In the genomic region with DNA sequence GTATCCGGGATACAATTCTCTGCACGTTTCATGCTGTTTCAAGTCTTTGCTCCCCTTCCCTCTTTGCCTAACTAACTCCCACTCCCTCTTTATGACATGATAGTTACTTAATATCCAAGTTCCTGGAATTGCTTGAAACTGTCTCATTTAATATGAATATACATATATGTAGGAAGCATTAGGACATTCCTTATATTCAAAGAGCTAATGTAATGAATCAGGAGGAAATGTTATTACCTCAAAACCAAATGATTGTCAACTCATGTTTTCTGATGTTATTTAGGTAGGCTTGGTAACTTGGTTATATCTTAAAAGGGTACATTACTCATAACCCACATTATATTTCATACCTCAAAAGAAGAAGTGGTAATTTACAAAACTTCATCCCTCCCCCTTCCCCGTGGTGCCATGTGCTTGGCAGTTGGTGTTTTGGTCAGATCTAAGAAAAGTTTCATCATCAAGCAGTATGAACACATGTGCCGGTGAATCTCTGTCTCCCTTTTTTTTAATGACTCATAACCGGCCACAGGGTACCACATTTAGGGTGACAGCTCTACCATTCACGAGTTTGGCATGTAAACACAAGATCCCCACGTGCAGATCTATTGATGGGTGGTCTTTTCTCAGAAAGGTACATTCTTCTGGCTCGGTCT, we compare ENCODE assay signal across 8 cellular contexts. TPM values are rescaled to one million over a fixed set of nuclear protein-coding genes. Genes with fewer than 3 reads are reported as not detected.
A peak's percentile ranks its signal among the peaks of the same experiment; 100 is the strongest.
DNase-seq lines count a peak whose midpoint lies in the region; ATAC-seq and TF ChIP-seq lines count a peak whose summit lies in the region.

No MANE protein-coding gene starts in this region.

- H3K4me1 Mint-ChIP-seq in WTC11 = peaks cover 18% of the 10 kb centered on the region

- CTCF ChIA-PET in WTC11 (lab: Charles Lee) = interaction anchor here (1.1 to 1.6 kb wide), 2 partner anchors 9 to 13 kb away, joined by 4 read pairs; no protein-coding TSS in a partner anchor

- peak overlapping the region; percentile 33 to 56 for H3K27ac Mint-ChIP-seq in activated naive CD4-positive, alpha-beta T cell treated with anti-CD3 and anti-CD28 coated beads, Interleukin-2, amount 50 U/mL, for 72 hours
- H3K27ac Mint-ChIP-seq in WTC11 = no peak overlapping the region

- DNase-seq in OCI-M1 (lab: John Stamatoyannopoulos, UW) (peak; percentile 95), WTC11 (ENCODE audit: low spot score) (no peak), iPS-NIHi7 (ENCODE audit: extremely low spot score) (no peak)
- peak in 1 of 2 donors; percentile 59 for DNase-seq in activated naive CD4-positive, alpha-beta T cell treated with anti-CD3 and anti-CD28 coated beads, Interleukin-2, amount 50 U/mL, for 72 hours (ENCODE audit: low spot score in 2 of 2)
- peak; percentile 35 to 45 for DNase-seq in stimulated activated CD4-positive, alpha-beta T cell treated with anti-CD3 and anti-CD28 coated beads, Interleukin-15, amount 100 ng/mL, for 48 hours (ENCODE audit: low read depth in 2 of 2)

- no peaks in the 10 kb centered on the region for H3K36me3 Mint-ChIP-seq in activated naive CD4-positive, alpha-beta T cell treated with anti-CD3 and anti-CD28 coated beads, Interleukin-2, amount 50 U/mL, for 72 hours
- H3K36me3 Mint-ChIP-seq in WTC11 = no peaks in the 10 kb centered on the region

- no peaks in the 10 kb centered on the region for H3K27me3 Mint-ChIP-seq in WTC11 (ENCODE audit: low read depth)

- H3K4me3 Mint-ChIP-seq in WTC11 = no peak overlapping the region

- peak; percentile 77 for ATAC-seq in GM18517 (IDR thresholded peaks at IDR 0.05; ENCODE audit: unreplicated experiment)
- peak; percentile 70 for ATAC-seq in HG02840 (IDR thresholded peaks at IDR 0.05; ENCODE audit: low FRiP score, unreplicated experiment)
- peak; percentile 95 to 97 for ATAC-seq in activated naive CD4-positive, alpha-beta T cell treated with anti-CD3 and anti-CD28 coated beads, Interleukin-2, amount 50 U/mL, for 72 hours
- ATAC-seq in WTC11 = no peak
- ATAC-seq in GM19324 (IDR thresholded peaks at IDR 0.05; ENCODE audit: low FRiP score, unreplicated experiment) = no peak

- no peak for TF ChIP-seq CTCF in WTC11 (IDR thresholded peaks at IDR 0.05)

- no peaks in the 10 kb centered on the region for H3K9me3 Mint-ChIP-seq in activated naive CD4-positive, alpha-beta T cell treated with anti-CD3 and anti-CD28 coated beads, Interleukin-2, amount 50 U/mL, for 72 hours
- 0 out of 2 replicates have a peak, but pooled peaks cover 3% of the 10 kb centered on the region for H3K9me3 Mint-ChIP-seq in WTC11

- POLR2A ChIA-PET in WTC11 (lab: Charles Lee) = no interaction called here

TF ChIP-seq in WTC11, 78 proteins besides CTCF, POLR2A, EP300 and RAD21:
- TF ChIP-seq, protein P1, sequence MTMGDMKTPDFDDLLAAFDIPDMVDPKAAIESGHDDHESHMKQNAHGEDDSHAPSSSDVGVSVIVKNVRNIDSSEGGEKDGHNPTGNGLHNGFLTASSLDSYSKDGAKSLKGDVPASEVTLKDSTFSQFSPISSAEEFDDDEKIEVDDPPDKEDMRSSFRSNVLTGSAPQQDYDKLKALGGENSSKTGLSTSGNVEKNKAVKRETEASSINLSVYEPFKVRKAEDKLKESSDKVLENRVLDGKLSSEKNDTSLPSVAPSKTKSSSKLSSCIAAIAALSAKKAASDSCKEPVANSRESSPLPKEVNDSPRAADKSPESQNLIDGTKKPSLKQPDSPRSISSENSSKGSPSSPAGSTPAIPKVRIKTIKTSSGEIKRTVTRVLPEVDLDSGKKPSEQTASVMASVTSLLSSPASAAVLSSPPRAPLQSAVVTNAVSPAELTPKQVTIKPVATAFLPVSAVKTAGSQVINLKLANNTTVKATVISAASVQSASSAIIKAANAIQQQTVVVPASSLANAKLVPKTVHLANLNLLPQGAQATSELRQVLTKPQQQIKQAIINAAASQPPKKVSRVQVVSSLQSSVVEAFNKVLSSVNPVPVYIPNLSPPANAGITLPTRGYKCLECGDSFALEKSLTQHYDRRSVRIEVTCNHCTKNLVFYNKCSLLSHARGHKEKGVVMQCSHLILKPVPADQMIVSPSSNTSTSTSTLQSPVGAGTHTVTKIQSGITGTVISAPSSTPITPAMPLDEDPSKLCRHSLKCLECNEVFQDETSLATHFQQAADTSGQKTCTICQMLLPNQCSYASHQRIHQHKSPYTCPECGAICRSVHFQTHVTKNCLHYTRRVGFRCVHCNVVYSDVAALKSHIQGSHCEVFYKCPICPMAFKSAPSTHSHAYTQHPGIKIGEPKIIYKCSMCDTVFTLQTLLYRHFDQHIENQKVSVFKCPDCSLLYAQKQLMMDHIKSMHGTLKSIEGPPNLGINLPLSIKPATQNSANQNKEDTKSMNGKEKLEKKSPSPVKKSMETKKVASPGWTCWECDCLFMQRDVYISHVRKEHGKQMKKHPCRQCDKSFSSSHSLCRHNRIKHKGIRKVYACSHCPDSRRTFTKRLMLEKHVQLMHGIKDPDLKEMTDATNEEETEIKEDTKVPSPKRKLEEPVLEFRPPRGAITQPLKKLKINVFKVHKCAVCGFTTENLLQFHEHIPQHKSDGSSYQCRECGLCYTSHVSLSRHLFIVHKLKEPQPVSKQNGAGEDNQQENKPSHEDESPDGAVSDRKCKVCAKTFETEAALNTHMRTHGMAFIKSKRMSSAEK (CRISPR knock-in tag; IDR thresholded peaks at IDR 0.05; ENCODE audit: borderline replicate concordance) = no peak
- TF ChIP-seq EMX1 (CRISPR knock-in tag; IDR thresholded peaks at IDR 0.05) (no peak), CREM (CRISPR knock-in tag; IDR thresholded peaks at IDR 0.05) (no peak), OVOL2 (CRISPR knock-in tag; IDR thresholded peaks at IDR 0.05; ENCODE audit: borderline replicate concordance) (no peak), NFATC4 (CRISPR knock-in tag; IDR thresholded peaks at IDR 0.05) (no peak), MYBL2 (CRISPR knock-in tag; IDR thresholded peaks at IDR 0.05) (no peak), RORB (CRISPR knock-in tag; IDR thresholded peaks at IDR 0.05) (no peak), ETV6 (CRISPR knock-in tag; IDR thresholded peaks at IDR 0.05) (no peak), ATF1 (CRISPR knock-in tag; IDR thresholded peaks at IDR 0.05) (no peak), GABPB1 (CRISPR knock-in tag; IDR thresholded peaks at IDR 0.05) (no peak), MXD4 (CRISPR knock-in tag; IDR thresholded peaks at IDR 0.05; ENCODE audit: borderline replicate concordance) (no peak), PRRX2 (CRISPR knock-in tag; IDR thresholded peaks at IDR 0.05) (no peak), ZNF219 (CRISPR knock-in tag; IDR thresholded peaks at IDR 0.05; ENCODE audit: borderline replicate concordance) (no peak), NFE2L1 (CRISPR knock-in tag; IDR thresholded peaks at IDR 0.05) (no peak), ZNF138 (CRISPR knock-in tag; conservative IDR thresholded peaks at IDR 0.05) (no peak), FOXP1 (CRISPR knock-in tag; IDR thresholded peaks at IDR 0.05; ENCODE audit: borderline replicate concordance) (no peak)
- TF ChIP-seq, protein P2, sequence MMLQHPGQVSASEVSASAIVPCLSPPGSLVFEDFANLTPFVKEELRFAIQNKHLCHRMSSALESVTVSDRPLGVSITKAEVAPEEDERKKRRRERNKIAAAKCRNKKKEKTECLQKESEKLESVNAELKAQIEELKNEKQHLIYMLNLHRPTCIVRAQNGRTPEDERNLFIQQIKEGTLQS (CRISPR knock-in tag; conservative IDR thresholded peaks at IDR 0.05) = no peak
- TF ChIP-seq, protein P3, sequence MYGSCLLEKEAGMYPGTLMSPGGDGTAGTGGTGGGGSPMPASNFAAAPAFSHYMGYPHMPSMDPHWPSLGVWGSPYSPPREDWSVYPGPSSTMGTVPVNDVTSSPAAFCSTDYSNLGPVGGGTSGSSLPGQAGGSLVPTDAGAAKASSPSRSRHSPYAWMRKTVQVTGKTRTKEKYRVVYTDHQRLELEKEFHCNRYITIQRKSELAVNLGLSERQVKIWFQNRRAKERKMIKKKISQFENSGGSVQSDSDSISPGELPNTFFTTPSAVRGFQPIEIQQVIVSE (CRISPR knock-in tag; IDR thresholded peaks at IDR 0.05; ENCODE audit: borderline replicate concordance) = no peak
- TF ChIP-seq, protein P4, sequence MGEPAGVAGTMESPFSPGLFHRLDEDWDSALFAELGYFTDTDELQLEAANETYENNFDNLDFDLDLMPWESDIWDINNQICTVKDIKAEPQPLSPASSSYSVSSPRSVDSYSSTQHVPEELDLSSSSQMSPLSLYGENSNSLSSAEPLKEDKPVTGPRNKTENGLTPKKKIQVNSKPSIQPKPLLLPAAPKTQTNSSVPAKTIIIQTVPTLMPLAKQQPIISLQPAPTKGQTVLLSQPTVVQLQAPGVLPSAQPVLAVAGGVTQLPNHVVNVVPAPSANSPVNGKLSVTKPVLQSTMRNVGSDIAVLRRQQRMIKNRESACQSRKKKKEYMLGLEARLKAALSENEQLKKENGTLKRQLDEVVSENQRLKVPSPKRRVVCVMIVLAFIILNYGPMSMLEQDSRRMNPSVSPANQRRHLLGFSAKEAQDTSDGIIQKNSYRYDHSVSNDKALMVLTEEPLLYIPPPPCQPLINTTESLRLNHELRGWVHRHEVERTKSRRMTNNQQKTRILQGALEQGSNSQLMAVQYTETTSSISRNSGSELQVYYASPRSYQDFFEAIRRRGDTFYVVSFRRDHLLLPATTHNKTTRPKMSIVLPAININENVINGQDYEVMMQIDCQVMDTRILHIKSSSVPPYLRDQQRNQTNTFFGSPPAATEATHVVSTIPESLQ (CRISPR knock-in tag; IDR thresholded peaks at IDR 0.05) = no peak

RNA-seq across cellular contexts. Expression of a gene that starts 56.5 kb away (rescaled TPM):
- under 1 TPM in 1 of 2 donors, not detected in 1; 0.39 TPM for total RNA-seq in activated naive CD4-positive, alpha-beta T cell treated with anti-CD3 and anti-CD28 coated beads, Interleukin-2, amount 50 U/mL, for 72 hours
- not detected in 3 replicates for total RNA-seq in WTC11 (2021)

Comparison
In these comparisons a context has a peak if more than half of its experiments do, and no peak if none do; other contexts are left out.
1. ATAC-seq: peak in GM18517 (single experiment), HG02840 (single experiment) and activated naive CD4-positive, alpha-beta T cell treated with anti-CD3 and anti-CD28 coated beads, Interleukin-2, amount 50 U/mL, for 72 hours (2 of 2); none in WTC11 (single experiment) and GM19324 (single experiment).
2. DNase-seq: peak in OCI-M1 (single experiment) and stimulated activated CD4-positive, alpha-beta T cell treated with anti-CD3 and anti-CD28 coated beads, Interleukin-15, amount 100 ng/mL, for 48 hours (2 of 2); none in WTC11 (single experiment) and iPS-NIHi7 (single experiment).